Comparison of ENCODE assay signal across 15 cellular contexts in genomic region chr4:108219998-108220397, GRCh38.
"Had no signal": no experiment of that assay in that cellular context is flagged by ENCODE, and none has a peak within 500 bp of the region (broad histone marks: within the 10 kb centered on the region; RNA-seq: fewer than 3 reads in every experiment).

No MANE protein-coding gene starts in this region.

- H3K4me1 Mint-ChIP-seq: immature natural killer cell, natural killer cell, WTC11 had no signal

- H3K36me3 Mint-ChIP-seq: immature natural killer cell, natural killer cell, WTC11 had no signal

- ATAC-seq: natural killer cell, WTC11 had no signal

- H3K27me3 Mint-ChIP-seq: activated naive CD8-positive, alpha-beta T cell treated with anti-CD3 and anti-CD28 coated beads, Interleukin-2, amount 10 ng/mL, durations not matched to agents 7 days and 5 days had no signal

- DNase-seq: activated CD4-positive, alpha-beta T cell treated with anti-CD3 and anti-CD28 coated beads, Interleukin-2, amount 50 U/mL, for 48 hours; activated naive CD8-positive, alpha-beta T cell treated with anti-CD3 and anti-CD28 coated beads, Interleukin-2, amount 10 ng/mL, durations not matched to agents 7 days and 5 days; activated T-cell treated with anti-CD3 and anti-CD28 coated beads for 4 hours; foreskin melanocyte; immature natural killer cell; kidney glomerular epithelial cell; left ventricle myocardium inferior; midbrain; natural killer cell; stimulated activated CD4-positive, alpha-beta T cell treated with anti-CD3 and anti-CD28 coated beads, Interleukin-2, amount 100 ng/mL, for 48 hours; stimulated activated naive CD4-positive, alpha-beta T cell; T-helper 9 cell; upper lobe of left lung had no signal

- H3K4me3 Mint-ChIP-seq: activated naive CD8-positive, alpha-beta T cell treated with anti-CD3 and anti-CD28 coated beads, Interleukin-2, amount 10 ng/mL, durations not matched to agents 7 days and 5 days; immature natural killer cell; natural killer cell; WTC11 had no signal

- H3K27ac Mint-ChIP-seq: activated naive CD8-positive, alpha-beta T cell treated with anti-CD3 and anti-CD28 coated beads, Interleukin-2, amount 10 ng/mL, durations not matched to agents 7 days and 5 days; immature natural killer cell; natural killer cell; WTC11 had no signal

- H3K9me3 ChIP-seq: left ventricle myocardium inferior, upper lobe of left lung had no signal

- H3K36me3 ChIP-seq: cardiac muscle cell, left ventricle myocardium inferior, upper lobe of left lung had no signal

- H3K9me3 Mint-ChIP-seq: immature natural killer cell had no signal

- H3K4me3 ChIP-seq: cardiac muscle cell, left ventricle myocardium inferior, upper lobe of left lung had no signal

- H3K27ac ChIP-seq: cardiac muscle cell, left ventricle myocardium inferior, upper lobe of left lung had no signal

- H3K4me1 ChIP-seq: left ventricle myocardium inferior, upper lobe of left lung had no signal

- H3K27me3 ChIP-seq: cardiac muscle cell, upper lobe of left lung had no signal
